1 cellular context compared by ENCODE assay signal in the genomic region with DNA sequence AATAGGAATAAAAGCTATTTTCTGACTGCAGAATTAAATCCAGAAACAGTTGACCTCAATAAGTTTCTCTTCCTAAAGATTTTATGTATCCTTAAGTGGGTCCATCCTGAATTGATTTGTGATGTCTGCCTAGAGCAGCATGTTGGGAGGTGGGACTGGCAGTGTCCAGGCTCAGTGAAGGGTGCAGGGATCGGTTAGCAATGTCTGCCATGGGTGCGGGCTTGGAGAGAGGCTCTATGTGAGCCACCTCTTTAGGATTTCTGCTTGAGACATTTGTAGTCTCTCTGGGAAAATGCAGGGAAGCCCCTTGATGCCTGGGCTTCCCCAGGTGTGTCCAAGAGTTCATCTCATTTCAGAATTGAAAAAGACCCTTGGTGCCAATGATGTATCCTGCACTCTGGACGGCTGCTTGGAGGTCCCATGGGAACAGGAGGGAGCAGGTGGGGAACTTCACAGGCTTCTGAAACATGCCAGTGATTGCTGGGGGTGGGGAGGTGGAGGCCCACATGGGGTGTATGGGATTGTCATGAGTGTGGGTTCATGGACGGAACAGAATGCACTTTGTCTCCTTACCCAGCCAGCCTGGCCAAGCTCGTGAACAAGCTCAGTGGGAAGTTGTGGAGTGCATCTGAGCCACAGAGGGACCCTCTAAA.
A peak's percentile ranks its signal among the peaks of the same experiment; 100 is the strongest.
TF ChIP-seq lines count a peak whose summit lies in the region.

No MANE protein-coding gene starts in this region.

TF ChIP-seq in K562, 482 proteins besides CTCF, POLR2A, EP300 and RAD21 (continued from another document):
- TF ChIP-seq, protein P1, sequence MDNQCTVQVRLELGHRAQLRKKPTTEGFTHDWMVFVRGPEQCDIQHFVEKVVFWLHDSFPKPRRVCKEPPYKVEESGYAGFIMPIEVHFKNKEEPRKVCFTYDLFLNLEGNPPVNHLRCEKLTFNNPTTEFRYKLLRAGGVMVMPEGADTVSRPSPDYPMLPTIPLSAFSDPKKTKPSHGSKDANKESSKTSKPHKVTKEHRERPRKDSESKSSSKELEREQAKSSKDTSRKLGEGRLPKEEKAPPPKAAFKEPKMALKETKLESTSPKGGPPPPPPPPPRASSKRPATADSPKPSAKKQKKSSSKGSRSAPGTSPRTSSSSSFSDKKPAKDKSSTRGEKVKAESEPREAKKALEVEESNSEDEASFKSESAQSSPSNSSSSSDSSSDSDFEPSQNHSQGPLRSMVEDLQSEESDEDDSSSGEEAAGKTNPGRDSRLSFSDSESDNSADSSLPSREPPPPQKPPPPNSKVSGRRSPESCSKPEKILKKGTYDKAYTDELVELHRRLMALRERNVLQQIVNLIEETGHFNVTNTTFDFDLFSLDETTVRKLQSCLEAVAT (IDR thresholded peaks at IDR 0.05): peak in 1 of 2 experiments; percentile 98; a peak in 2 of 4 replicates
- TF ChIP-seq RBM25 (IDR thresholded peaks at IDR 0.05; ENCODE audit: low read depth, low read length, severe bottlenecking) (peak; percentile 50), PTBP1 (IDR thresholded peaks at IDR 0.05; ENCODE audit: low read depth, low read length) (no peak), ZBTB17 (CRISPR knock-in tag; IDR thresholded peaks at IDR 0.05) (peak; percentile 97), ZNF23 (CRISPR knock-in tag; IDR thresholded peaks at IDR 0.05) (peak; percentile 100), HLTF (IDR thresholded peaks at IDR 0.05) (peak; percentile 88), RBM17 (IDR thresholded peaks at IDR 0.05; ENCODE audit: borderline replicate concordance, low read depth, low read length) (no peak), TRIM28 (IDR thresholded peaks at IDR 0.05) (peak; percentile 77; the same call in 1 of the 2 replicates), SMARCA5 (IDR thresholded peaks at IDR 0.05) (0 out of 2 replicates have a peak, but pooled peaks have one; percentile 18), TAF15 (IDR thresholded peaks at IDR 0.05; ENCODE audit: low read depth, low read length) (no peak), CBX3 (IDR thresholded peaks at IDR 0.05; ENCODE audit: borderline replicate concordance in 1 of 2, low read length in 2 of 2) (peak in 1 of 2 experiments; percentile 83; a peak in 1 of 3 replicates)
- TF ChIP-seq, protein P2, sequence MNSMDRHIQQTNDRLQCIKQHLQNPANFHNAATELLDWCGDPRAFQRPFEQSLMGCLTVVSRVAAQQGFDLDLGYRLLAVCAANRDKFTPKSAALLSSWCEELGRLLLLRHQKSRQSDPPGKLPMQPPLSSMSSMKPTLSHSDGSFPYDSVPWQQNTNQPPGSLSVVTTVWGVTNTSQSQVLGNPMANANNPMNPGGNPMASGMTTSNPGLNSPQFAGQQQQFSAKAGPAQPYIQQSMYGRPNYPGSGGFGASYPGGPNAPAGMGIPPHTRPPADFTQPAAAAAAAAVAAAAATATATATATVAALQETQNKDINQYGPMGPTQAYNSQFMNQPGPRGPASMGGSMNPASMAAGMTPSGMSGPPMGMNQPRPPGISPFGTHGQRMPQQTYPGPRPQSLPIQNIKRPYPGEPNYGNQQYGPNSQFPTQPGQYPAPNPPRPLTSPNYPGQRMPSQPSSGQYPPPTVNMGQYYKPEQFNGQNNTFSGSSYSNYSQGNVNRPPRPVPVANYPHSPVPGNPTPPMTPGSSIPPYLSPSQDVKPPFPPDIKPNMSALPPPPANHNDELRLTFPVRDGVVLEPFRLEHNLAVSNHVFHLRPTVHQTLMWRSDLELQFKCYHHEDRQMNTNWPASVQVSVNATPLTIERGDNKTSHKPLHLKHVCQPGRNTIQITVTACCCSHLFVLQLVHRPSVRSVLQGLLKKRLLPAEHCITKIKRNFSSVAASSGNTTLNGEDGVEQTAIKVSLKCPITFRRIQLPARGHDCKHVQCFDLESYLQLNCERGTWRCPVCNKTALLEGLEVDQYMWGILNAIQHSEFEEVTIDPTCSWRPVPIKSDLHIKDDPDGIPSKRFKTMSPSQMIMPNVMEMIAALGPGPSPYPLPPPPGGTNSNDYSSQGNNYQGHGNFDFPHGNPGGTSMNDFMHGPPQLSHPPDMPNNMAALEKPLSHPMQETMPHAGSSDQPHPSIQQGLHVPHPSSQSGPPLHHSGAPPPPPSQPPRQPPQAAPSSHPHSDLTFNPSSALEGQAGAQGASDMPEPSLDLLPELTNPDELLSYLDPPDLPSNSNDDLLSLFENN (IDR thresholded peaks at IDR 0.05; ENCODE audit: low read depth in 2 of 2, low read length in 2 of 2): peak in 1 of 2 experiments; percentile 82; a peak in 2 of 4 replicates
TF ChIP-seq in K562: peak in this region for 9.
